In genomic region chr3:46882377-46883015, GRCh38 we compare ENCODE assay signal across 8 cellular contexts.
A peak's percentile ranks its signal among the peaks of the same experiment; 100 is the strongest.
DNase-seq lines count a peak whose midpoint lies in the region; ATAC-seq, FAIRE-seq and TF ChIP-seq lines count a peak whose summit lies in the region.

No MANE protein-coding gene starts in this region.

- H3K9me3 ChIP-seq in RWPE2 (ENCODE audit: severe bottlenecking) = no peaks in the 10 kb centered on the region

- peaks cover 49% of the 10 kb centered on the region for H3K27me3 Mint-ChIP-seq in nephron (ENCODE audit: low read depth)

- DNase-seq in RWPE2 (ENCODE audit: low spot score) (no peak), erythroblast (lab: John Stamatoyannopoulos, UW) (peak; percentile 15 to 17), HTR-8/SVneo (ENCODE audit: insufficient read length, low spot score) (no peak), head of caudate nucleus (no peak)

- ATAC-seq in RWPE2 (ENCODE audit: low read depth) = peak; percentile 40
- no peak for ATAC-seq in HG02938 (IDR thresholded peaks at IDR 0.05; ENCODE audit: unreplicated experiment)
- no peak for ATAC-seq in GM18498 (IDR thresholded peaks at IDR 0.05; ENCODE audit: unreplicated experiment)

- TF ChIP-seq CTCF in RWPE2 (IDR thresholded peaks at IDR 0.05; ENCODE audit: poor library complexity, severe bottlenecking) (no peak), nephron (IDR thresholded peaks at IDR 0.05; ENCODE audit: unreplicated experiment in 3 of 3) (no peak)

- H3K4me3 ChIP-seq in GM08714 (ENCODE audit: low read length) (peak overlapping the region; percentile 53; the same call in 1 of the 2 replicates), RWPE2 (ENCODE audit: severe bottlenecking) (peak overlapping the region; percentile 26)

- H3K36me3 Mint-ChIP-seq in nephron (ENCODE audit: low read depth) = peaks cover 17% of the 10 kb centered on the region

- H3K27me3 ChIP-seq in RWPE2 (ENCODE audit: insufficient read depth, poor library complexity, severe bottlenecking) = peaks cover 34% of the 10 kb centered on the region

- no peak for FAIRE-seq in HTR-8/SVneo (lab: Jason Lieb, UNC)

- peak overlapping the region in 2 of 3 experiments; percentile 92 to 99 for H3K27ac Mint-ChIP-seq in nephron

- TF ChIP-seq POLR2A in erythroblast (IDR thresholded peaks at IDR 0.05; ENCODE audit: low read length) = no peak

- H3K4me1 ChIP-seq in RWPE2 (ENCODE audit: insufficient read depth, poor library complexity, severe bottlenecking) = no peaks in the 10 kb centered on the region

- H3K36me3 ChIP-seq in RWPE2 (ENCODE audit: low read depth) = no peaks in the 10 kb centered on the region

- intact Hi-C loops in head of caudate nucleus (cut with DNase I) = no loop called here

- peaks cover 40% of the 10 kb centered on the region for H3K4me1 Mint-ChIP-seq in nephron

- no peak overlapping the region for H3K27ac ChIP-seq in RWPE2 (ENCODE audit: poor library complexity, severe bottlenecking)

- H3K9me3 Mint-ChIP-seq in nephron = no peaks in the 10 kb centered on the region

- H3K4me3 Mint-ChIP-seq in nephron = peak overlapping the region; percentile 90 to 92 (median 90)

Comparison
In these comparisons a context has a peak if more than half of its experiments do, and no peak if none do; other contexts are left out.
1. DNase-seq: peak in erythroblast (2 of 2); none in RWPE2 (single experiment), HTR-8/SVneo (single experiment) and head of caudate nucleus (0 of 42).